Comparison of ENCODE assay signal across 1 cellular context in the genomic region with DNA sequence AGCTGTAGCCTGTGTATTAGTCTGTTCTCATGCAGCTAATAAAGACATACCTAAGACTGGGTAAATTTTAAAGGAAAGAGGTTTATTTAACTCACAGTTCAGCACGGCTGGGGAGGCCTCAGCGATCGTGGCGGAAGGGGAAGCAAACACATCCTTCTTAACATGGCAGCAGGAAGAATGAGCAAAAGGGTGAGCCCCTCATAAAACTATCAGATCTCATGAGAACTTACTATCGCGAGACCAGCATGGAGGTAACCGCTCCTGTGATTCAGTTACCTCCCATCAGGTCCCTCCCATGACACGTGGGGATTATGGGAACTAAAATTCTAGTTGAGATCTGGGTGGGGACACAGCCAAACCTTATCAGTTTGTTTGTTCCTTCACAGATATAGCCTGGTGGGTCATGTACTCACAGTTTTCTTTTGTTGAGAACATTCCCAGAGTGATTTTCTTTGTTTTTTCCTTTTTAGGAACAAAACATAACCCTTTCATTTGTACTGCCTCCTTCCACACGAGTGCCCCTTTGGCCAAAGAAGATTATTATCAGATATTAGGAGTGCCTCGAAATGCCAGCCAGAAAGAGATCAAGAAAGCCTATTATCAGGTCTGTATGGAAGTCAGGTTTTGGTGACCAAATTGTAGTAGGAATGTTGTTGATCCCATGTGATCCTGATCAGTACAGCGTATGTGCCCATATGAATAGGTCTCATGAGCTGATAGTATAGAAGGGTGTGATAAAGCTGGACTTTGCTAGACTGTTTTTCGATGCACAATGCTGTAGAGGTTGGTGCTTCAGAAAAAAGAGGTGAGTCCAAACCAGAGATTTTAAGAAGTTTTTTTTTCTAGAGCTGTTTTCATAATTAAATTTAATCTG.
TF ChIP-seq lines count a peak whose summit lies in the region.

No MANE protein-coding gene starts in this region.

TF ChIP-seq in K562, 482 proteins besides CTCF, POLR2A, EP300 and RAD21 (continued from another document):
- TF ChIP-seq PYGO2 (tag; IDR thresholded peaks at IDR 0.05) (no peak), YY1 (IDR thresholded peaks at IDR 0.05; ENCODE audit: borderline replicate concordance in 1 of 3, control insufficient read depth in 1 of 3, extremely low read depth in 1 of 3, insufficient read depth in 3 of 3, insufficient read length in 1 of 3, insufficient replicate concordance in 2 of 3, low read depth in 1 of 3, low read length in 2 of 3) (peak in 2 of 3 experiments; percentile 24 to 78), ZNF224 (CRISPR knock-in tag; IDR thresholded peaks at IDR 0.05) (no peak), PHF8 (IDR thresholded peaks at IDR 0.05; ENCODE audit: borderline replicate concordance, low read length) (peak; percentile 67), SMARCE1 (IDR thresholded peaks at IDR 0.05) (peak; percentile 56; the same call in 1 of the 2 replicates), GATA2 (CRISPR knock-in tag; IDR thresholded peaks at IDR 0.05) (peak; percentile 57), DPF2 (IDR thresholded peaks at IDR 0.05) (peak; percentile 88), CREM (IDR thresholded peaks at IDR 0.05; ENCODE audit: low read depth) (0 out of 2 replicates have a peak, but pooled peaks have one; percentile 32), ZNF133 (CRISPR knock-in tag; IDR thresholded peaks at IDR 0.05) (no peak), HDAC2 (IDR thresholded peaks at IDR 0.05) (peak; percentile 54; the same call in 1 of the 2 replicates), KAT2B (IDR thresholded peaks at IDR 0.05; ENCODE audit: low read depth, low read length) (no peak)
TF ChIP-seq in K562: peak in this region for 96.
